In genomic region chr19:21603431-21604153, GRCh38 we compare ENCODE assay signal across 9 cellular contexts.
DNase-seq lines count a peak whose midpoint lies in the region; ATAC-seq, FAIRE-seq and TF ChIP-seq lines count a peak whose summit lies in the region.
"Had no signal": no experiment of that assay in that cellular context is flagged by ENCODE, and none has a peak within 500 bp of the region (broad histone marks: within the 10 kb centered on the region; RNA-seq: fewer than 3 reads in every experiment).

No MANE protein-coding gene starts in this region.

- peak overlapping the region; percentile 65 for H3K4me2 ChIP-seq in HepG2 (ENCODE audit: low read depth, low read length)
- H3K4me2 ChIP-seq: A549 had no signal

- H3K27ac ChIP-seq in HepG2 (ENCODE audit: extremely low read length, insufficient read depth, low read length) (no peak overlapping the region), suprapubic skin (no peak overlapping the region)
- H3K27ac ChIP-seq: A549 had no signal

- no peak for DNase-seq in T-helper 1 cell
- DNase-seq in activated naive CD8-positive, alpha-beta T cell treated with anti-CD3 and anti-CD28 coated beads, Interleukin-2, amount 50 U/mL, for 24 hours = no peak
- no peak for DNase-seq in HepG2 (ENCODE audit: low spot score)
- no peak for DNase-seq in suprapubic skin (ENCODE audit: low spot score in 2 of 2)

- H3K4me3 Mint-ChIP-seq in T-helper 1 cell treated with Interleukin-12 subunit alpha and Interleukin-12 subunit beta and Interleukin-4 antibody, amounts not matched to agents 30 μg/mL and 1 μg/mL, for 36 hours = peak overlapping the region; percentile 46
- H3K4me3 Mint-ChIP-seq in activated naive CD8-positive, alpha-beta T cell treated with anti-CD3 and anti-CD28 coated beads, Interleukin-2, amount 50 U/mL, for 24 hours = peak overlapping the region; percentile 82

- no peak overlapping the region for H3K27ac Mint-ChIP-seq in T-helper 1 cell treated with Interleukin-12 subunit alpha and Interleukin-12 subunit beta and Interleukin-4 antibody, amounts not matched to agents 30 μg/mL and 1 μg/mL, for 36 hours
- H3K27ac Mint-ChIP-seq in activated naive CD8-positive, alpha-beta T cell treated with anti-CD3 and anti-CD28 coated beads, Interleukin-2, amount 50 U/mL, for 24 hours = no peak overlapping the region

- H3K9ac ChIP-seq in HepG2 (ENCODE audit: insufficient read depth, low read depth, low read length) = no peak overlapping the region

- H3K27me3 ChIP-seq in HepG2 (ENCODE audit: control insufficient read depth in 1 of 2, insufficient read depth in 2 of 2, low read length in 2 of 2) = no peaks in the 10 kb centered on the region; a peak in 1 of 5 replicates
- no peaks in the 10 kb centered on the region for H3K27me3 ChIP-seq in suprapubic skin

- no peaks in the 10 kb centered on the region for H3K79me2 ChIP-seq in HepG2 (ENCODE audit: insufficient read depth, low read length)

- POLR2A ChIA-PET in HepG2 (lab: Yijun Ruan, JAX) = no interaction called here

- H3K36me3 ChIP-seq in HepG2 (replicated peaks in 1 of 2; ENCODE audit: control insufficient read depth in 1 of 2, insufficient read depth in 2 of 2, low read length in 2 of 2) (no peaks in the 10 kb centered on the region), suprapubic skin (no peaks in the 10 kb centered on the region)

- peaks cover 7% of the 10 kb centered on the region; the same call in 1 of the 2 replicates for H3K9me3 ChIP-seq in HepG2 (ENCODE audit: low read length)
- H3K9me3 ChIP-seq in suprapubic skin = no peaks in the 10 kb centered on the region
- H3K9me3 ChIP-seq: A549 had no signal

- peaks cover 46% of the 10 kb centered on the region for H3K9me3 Mint-ChIP-seq in T-helper 1 cell treated with Interleukin-12 subunit alpha and Interleukin-12 subunit beta and Interleukin-4 antibody, amounts not matched to agents 30 μg/mL and 1 μg/mL, for 36 hours
- H3K9me3 Mint-ChIP-seq in activated naive CD8-positive, alpha-beta T cell treated with anti-CD3 and anti-CD28 coated beads, Interleukin-2, amount 50 U/mL, for 24 hours = no peaks in the 10 kb centered on the region

- CTCF ChIA-PET in HepG2 (lab: Yijun Ruan, JAX; ENCODE audit: low intra/inter-chr PET ratio, low total read pairs) = no interaction called here

- H3K36me3 Mint-ChIP-seq in T-helper 1 cell treated with Interleukin-12 subunit alpha and Interleukin-12 subunit beta and Interleukin-4 antibody, amounts not matched to agents 30 μg/mL and 1 μg/mL, for 36 hours (ENCODE audit: low read depth) = no peaks in the 10 kb centered on the region
- no peaks in the 10 kb centered on the region for H3K36me3 Mint-ChIP-seq in activated naive CD8-positive, alpha-beta T cell treated with anti-CD3 and anti-CD28 coated beads, Interleukin-2, amount 50 U/mL, for 24 hours (ENCODE audit: low read depth)

- no peak for ATAC-seq in activated naive CD8-positive, alpha-beta T cell treated with anti-CD3 and anti-CD28 coated beads, Interleukin-2, amount 50 U/mL, for 24 hours
- ATAC-seq in HepG2 = peak; percentile 65
- no peak for ATAC-seq in HG03521 (IDR thresholded peaks at IDR 0.05; ENCODE audit: unreplicated experiment)
- no peak for ATAC-seq in HG02973 (IDR thresholded peaks at IDR 0.05; ENCODE audit: unreplicated experiment)
- no peak for ATAC-seq in HG03460 (IDR thresholded peaks at IDR 0.05; ENCODE audit: unreplicated experiment)
- ATAC-seq: A549 had no signal

- TF ChIP-seq CTCF in HepG2 (CRISPR knock-in tag; IDR thresholded peaks at IDR 0.05) (no peak), suprapubic skin (IDR thresholded peaks at IDR 0.05) (no peak)

- peaks cover 13% of the 10 kb centered on the region for H3K4me1 ChIP-seq in HepG2 (ENCODE audit: insufficient read depth, low read length)
- peaks cover 12% of the 10 kb centered on the region for H3K4me1 ChIP-seq in suprapubic skin
- H3K4me1 ChIP-seq: A549 had no signal

- no peaks in the 10 kb centered on the region for H3K27me3 Mint-ChIP-seq in T-helper 1 cell treated with Interleukin-12 subunit alpha and Interleukin-12 subunit beta and Interleukin-4 antibody, amounts not matched to agents 30 μg/mL and 1 μg/mL, for 36 hours (ENCODE audit: low read depth)
- H3K27me3 Mint-ChIP-seq in activated naive CD8-positive, alpha-beta T cell treated with anti-CD3 and anti-CD28 coated beads, Interleukin-2, amount 50 U/mL, for 24 hours = no peaks in the 10 kb centered on the region

- TF ChIP-seq POLR2A in HepG2 (IDR thresholded peaks at IDR 0.05; ENCODE audit: insufficient read depth in 1 of 2, low read depth in 2 of 2, low read length in 2 of 2) = no peak
- TF ChIP-seq POLR2A in suprapubic skin (IDR thresholded peaks at IDR 0.05) = no peak

- TF ChIP-seq RAD21 in HepG2 (CRISPR knock-in tag; IDR thresholded peaks at IDR 0.05) = no peak

- in situ Hi-C loops in HepG2 (cut with HindIII; ENCODE audit: extremely low pct_ligation_motif_present, low pct_unique_long_range_greater_than_20kb) = no loop called here

- H2AFZ ChIP-seq in HepG2 (ENCODE audit: low read length) = no peak overlapping the region

- H3K4me1 Mint-ChIP-seq in T-helper 1 cell treated with Interleukin-12 subunit alpha and Interleukin-12 subunit beta and Interleukin-4 antibody, amounts not matched to agents 30 μg/mL and 1 μg/mL, for 36 hours (ENCODE audit: low read depth) = peaks cover 11% of the 10 kb centered on the region
- peaks cover 19% of the 10 kb centered on the region for H3K4me1 Mint-ChIP-seq in activated naive CD8-positive, alpha-beta T cell treated with anti-CD3 and anti-CD28 coated beads, Interleukin-2, amount 50 U/mL, for 24 hours

- FAIRE-seq in HepG2 (lab: Jason Lieb, UNC) = no peak
- FAIRE-seq: A549 had no signal

- 18% methylated on average over 4 of the region's 7 CpGs for WGBS in HepG2 (ENCODE audit: low lambda C conversion rate)
- 45% methylated on average over 7 of the region's 7 CpGs for WGBS in suprapubic skin

- no peaks in the 10 kb centered on the region for H4K20me1 ChIP-seq in HepG2 (ENCODE audit: insufficient read depth, low read length)

- BruUV-seq in HepG2 (replicated peaks; lab: Mats Ljungman, UMichigan) = no TSS peak

- intact Hi-C loops in HepG2 (cut with micrococcal nuclease; ENCODE audit: unreplicated experiment) = no loop called here

- H3K4me3 ChIP-seq in HepG2 (replicated peaks in 1 of 3; ENCODE audit: insufficient read depth in 1 of 3, low read depth in 2 of 3, low read length in 3 of 3) = peak overlapping the region in 1 of 3 experiments; percentile 66; a peak in 2 of 6 replicates
- peak overlapping the region; percentile 51 for H3K4me3 ChIP-seq in suprapubic skin
- H3K4me3 ChIP-seq: A549 had no signal

- TF ChIP-seq EP300 in HepG2 (IDR thresholded peaks at IDR 0.05; ENCODE audit: low read depth in 2 of 2, low read length in 2 of 2) = no peak
- no peak for TF ChIP-seq EP300 in HepG2 (CRISPR knock-in tag; IDR thresholded peaks at IDR 0.05; ENCODE audit: borderline replicate concordance)
- TF ChIP-seq EP300 in suprapubic skin (IDR thresholded peaks at IDR 0.05) = no peak

TF ChIP-seq in HepG2, 621 proteins besides CTCF, POLR2A, EP300 and RAD21:
- TF ChIP-seq SP140L (CRISPR knock-in tag; IDR thresholded peaks at IDR 0.05; ENCODE audit: borderline replicate concordance) = no peak
- TF ChIP-seq ZFYVE20 (CRISPR knock-in tag; IDR thresholded peaks at IDR 0.05; ENCODE audit: borderline replicate concordance, low read depth) = no peak
- TF ChIP-seq ZNF782 (CRISPR knock-in tag; IDR thresholded peaks at IDR 0.05; ENCODE audit: borderline replicate concordance) = no peak
- no peak for TF ChIP-seq FOXA1 (IDR thresholded peaks at IDR 0.05)
- no peak for TF ChIP-seq FOXA1 (CRISPR knock-in tag; IDR thresholded peaks at IDR 0.05)
- TF ChIP-seq HOXA3 (CRISPR knock-in tag; IDR thresholded peaks at IDR 0.05) = no peak
- no peak for TF ChIP-seq HMG20B (CRISPR knock-in tag; conservative IDR thresholded peaks at IDR 0.05)
